In genomic region chr6:98833101-98834059, GRCh38 we compare ENCODE assay signal across 9 cellular contexts. TPM values are rescaled to one million over a fixed set of nuclear protein-coding genes. Genes with fewer than 3 reads are reported as not detected.
A peak's percentile ranks its signal among the peaks of the same experiment; 100 is the strongest.
DNase-seq lines count a peak whose midpoint lies in the region; ATAC-seq, FAIRE-seq and TF ChIP-seq lines count a peak whose summit lies in the region.
"Had no signal": no experiment of that assay in that cellular context is flagged by ENCODE, and none has a peak within 500 bp of the region (broad histone marks: within the 10 kb centered on the region; RNA-seq: fewer than 3 reads in every experiment).

No MANE protein-coding gene starts in this region.

- H3K27me3 ChIP-seq in heart left ventricle = peaks cover 60 to 100% (median 94%) of the 10 kb centered on the region in 9 donors

- H3K27ac ChIP-seq in A549 (no peak overlapping the region), heart left ventricle (no peak overlapping the region)

- CTCF ChIA-PET in A549 (lab: Yijun Ruan, JAX) = interaction anchor here (1.0 to 1.5 kb wide), 4 partner anchors 10 to 286 kb away, joined by 3 to 6 read pairs (median 4); no protein-coding TSS in a partner anchor

- TF ChIP-seq POLR2A in A549 (IDR thresholded peaks at IDR 0.05; ENCODE audit: low read length) (no peak), heart left ventricle (IDR thresholded peaks at IDR 0.05) (no peak), GM12892 (IDR thresholded peaks at IDR 0.05; ENCODE audit: low read depth, low read length) (no peak)

- POLR2A ChIA-PET in A549 (lab: Yijun Ruan, JAX) = no interaction called here

- H3K4me1 Mint-ChIP-seq in activated T-helper 17 cell treated with anti-CD3 and anti-CD28 coated beads, Interleukin-2, amount 50 U/mL, for 72 hours = peaks cover 11% of the 10 kb centered on the region
- peaks cover 38% of the 10 kb centered on the region for H3K4me1 Mint-ChIP-seq in osteocyte (ENCODE audit: unreplicated experiment)

- no peaks in the 10 kb centered on the region for H3K36me3 ChIP-seq in heart left ventricle

- H3K4me3 ChIP-seq in A549 = peak overlapping the region; percentile 55
- H3K4me3 ChIP-seq in GM12865 (ENCODE audit: low read depth, low read length) = peak overlapping the region; percentile 55
- H3K4me3 ChIP-seq in heart left ventricle = peak overlapping the region; percentile 35 to 63 (median 50)

- TF ChIP-seq EP300 in A549 (IDR thresholded peaks at IDR 0.05) = no peak

- peaks cover 15% of the 10 kb centered on the region for H3K36me3 Mint-ChIP-seq in activated T-helper 17 cell treated with anti-CD3 and anti-CD28 coated beads, Interleukin-2, amount 50 U/mL, for 72 hours (ENCODE audit: low read depth)
- no peaks in the 10 kb centered on the region for H3K36me3 Mint-ChIP-seq in osteocyte (ENCODE audit: unreplicated experiment)

- no peak overlapping the region for H3K27ac Mint-ChIP-seq in activated T-helper 17 cell treated with anti-CD3 and anti-CD28 coated beads, Interleukin-2, amount 50 U/mL, for 72 hours
- peak overlapping the region; percentile 51 for H3K27ac Mint-ChIP-seq in osteocyte (ENCODE audit: unreplicated experiment)

- peaks cover 11% of the 10 kb centered on the region; the same call in 2 of the 3 replicates for H3K4me1 ChIP-seq in A549
- peaks cover 2 to 53% (median 34%) of the 10 kb centered on the region in 12 donors for H3K4me1 ChIP-seq in heart left ventricle

- DNase-seq in A549 (ENCODE audit: low read depth in 1 of 2, low spot score in 1 of 2) (peak in 1 of 2 experiments; percentile 56), GM12865 (ENCODE audit: low read depth) (no peak), NCI-H146 (lab: John Stamatoyannopoulos, UW) (peak; percentile 71), heart left ventricle (peak in 1 of 5 donors; percentile 62), osteocyte (ENCODE audit: extremely low spot score, unreplicated experiment) (no peak), GM12892 (ENCODE audit: insufficient read length) (no peak)

- H3K27me3 Mint-ChIP-seq in activated T-helper 17 cell treated with anti-CD3 and anti-CD28 coated beads, Interleukin-2, amount 50 U/mL, for 72 hours = peaks cover 75% of the 10 kb centered on the region
- peaks cover 82% of the 10 kb centered on the region for H3K27me3 Mint-ChIP-seq in osteocyte (ENCODE audit: unreplicated experiment)

- intact Hi-C loops in heart left ventricle (cut with DNase I) = loop anchor here in 2 of 10 donors (5.0 to 10.0 kb wide), 2 partner anchors 281 to 284 kb away; no protein-coding TSS in a partner anchor

- FAIRE-seq in A549 (lab: Jason Lieb, UNC) = no peak
- FAIRE-seq in GM12892 (lab: Jason Lieb, UNC) = no peak

- H3K4me3 Mint-ChIP-seq in activated T-helper 17 cell treated with anti-CD3 and anti-CD28 coated beads, Interleukin-2, amount 50 U/mL, for 72 hours = peak overlapping the region; percentile 89
- peak overlapping the region; percentile 84 for H3K4me3 Mint-ChIP-seq in osteocyte (ENCODE audit: unreplicated experiment)

- H3K9me3 ChIP-seq in A549 = no peaks in the 10 kb centered on the region
- H3K9me3 ChIP-seq in heart left ventricle = no peaks in the 10 kb centered on the region

- ATAC-seq in A549 = peak; percentile 46 to 80
- peak; percentile 30 for ATAC-seq in activated T-helper 17 cell treated with anti-CD3 and anti-CD28 coated beads, Interleukin-2, amount 50 U/mL, for 72 hours (replicated peaks)
- ATAC-seq in heart left ventricle = peak; percentile 52 to 78 (median 71)
- ATAC-seq in HG03469 (IDR thresholded peaks at IDR 0.05; ENCODE audit: unreplicated experiment) = no peak
- ATAC-seq: HCT116 had no signal

- WGBS in A549 (ENCODE audit: missing lambda C conversion rate) = 8% methylated on average over 6 of the region's 66 CpGs
- 1 to 2% (median 1%) methylated on average over 50 to 66 of the region's 66 CpGs for WGBS in heart left ventricle, 4 donors

- TF ChIP-seq CTCF in A549 (IDR thresholded peaks at IDR 0.05) = no peak
- no peak for TF ChIP-seq CTCF in GM12865 (IDR thresholded peaks at IDR 0.05; ENCODE audit: insufficient read depth, low read depth, low read length, missing control alignments)
- peak in 3 of 12 donors; percentile 6 to 31 (median 20) for TF ChIP-seq CTCF in heart left ventricle (IDR thresholded peaks at IDR 0.05)
- peak; percentile 14 for TF ChIP-seq CTCF in osteocyte (IDR thresholded peaks at IDR 0.05)

- H3K4me2 ChIP-seq in A549 = peak overlapping the region; percentile 98

- TF ChIP-seq RAD21 in A549 (conservative IDR thresholded peaks at IDR 0.05 in 1 of 2, IDR thresholded peaks at IDR 0.05 in 1 of 2) = no peak; a peak in 1 of 5 replicates

- H3K9me3 Mint-ChIP-seq in activated T-helper 17 cell treated with anti-CD3 and anti-CD28 coated beads, Interleukin-2, amount 50 U/mL, for 72 hours = no peaks in the 10 kb centered on the region
- no peaks in the 10 kb centered on the region for H3K9me3 Mint-ChIP-seq in osteocyte (ENCODE audit: unreplicated experiment)

TF ChIP-seq in A549, 52 proteins besides CTCF, POLR2A, EP300 and RAD21:
- TF ChIP-seq E2F6 (IDR thresholded peaks at IDR 0.05; ENCODE audit: borderline replicate concordance, low read depth) = 0 out of 2 replicates have a peak, but pooled peaks have one; percentile 45
- no peak for TF ChIP-seq ELK1 (IDR thresholded peaks at IDR 0.05; ENCODE audit: low read depth, low read length)
- peak; percentile 65; the same call in 1 of the 2 replicates for TF ChIP-seq RNF2 (IDR thresholded peaks at IDR 0.05; ENCODE audit: borderline replicate concordance, low read depth)
TF ChIP-seq in A549: peak in this region for 2.

RNA-seq across cellular contexts. Expression of gene POU3F2, which starts 1.0 kb away (rescaled TPM):
- not detected in 2 replicates for polyA plus RNA-seq in A549 (2011; rRNA removed)
- polyA plus RNA-seq in A549 (2012; cell fraction: cytosol; rRNA removed) = not detected in 2 replicates
- polyA plus RNA-seq in A549 (2012; cell fraction: nucleus; rRNA removed) = not detected in 2 replicates
- polyA plus RNA-seq in A549 (2017; fragmentation: RNase III; extraction: RNeasy Plus Mini Kit Qiagen cat#74134 plus additional on column Dnase treatment) = not detected in 3 replicates
- not detected in 2 replicates for polyA minus RNA-seq in A549 (2011; rRNA and poly(A)+ RNA removed)
- total RNA-seq in activated T-helper 17 cell treated with anti-CD3 and anti-CD28 coated beads, Interleukin-2, amount 50 U/mL, for 72 hours = not detected
- total RNA-seq in heart left ventricle = not detected
- polyA plus RNA-seq in heart left ventricle = under 1 TPM in 1 of 2 donors, not detected in 1; 0.01 TPM
- not detected in 2 replicates for total RNA-seq in osteocyte
- not detected for polyA plus RNA-seq in GM12892 (2012; ENCODE audit: missing spikeins)
